In genomic region chr1:52567943-52568342, GRCh38 we compare ENCODE assay signal across 19 cellular contexts. TPM values are rescaled to one million over a fixed set of nuclear protein-coding genes. Genes with fewer than 3 reads are reported as not detected.
DNase-seq lines count a peak whose midpoint lies in the region; ATAC-seq and TF ChIP-seq lines count a peak whose summit lies in the region.
"Had no signal": no experiment of that assay in that cellular context is flagged by ENCODE, and none has a peak within 500 bp of the region (broad histone marks: within the 10 kb centered on the region; RNA-seq: fewer than 3 reads in every experiment).

No MANE protein-coding gene starts in this region.

- no peak for TF ChIP-seq CTCF in OCI-LY3 (IDR thresholded peaks at IDR 0.05; ENCODE audit: low read depth, low read length)
- TF ChIP-seq CTCF in endothelial cell (IDR thresholded peaks at IDR 0.05; ENCODE audit: unreplicated experiment): no peak
- no peak for TF ChIP-seq CTCF in neural progenitor cell (IDR thresholded peaks at IDR 0.05)

- no peaks in the 10 kb centered on the region for H3K9me3 Mint-ChIP-seq in endothelial cell (ENCODE audit: unreplicated experiment)
- peaks cover 2% of the 10 kb centered on the region for H3K9me3 Mint-ChIP-seq in neural progenitor cell

- H3K27me3 Mint-ChIP-seq in endothelial cell (ENCODE audit: unreplicated experiment) (no peaks in the 10 kb centered on the region), neural progenitor cell (ENCODE audit: insufficient read depth, low read depth) (peaks cover 2% of the 10 kb centered on the region)

- H3K4me1 Mint-ChIP-seq in endothelial cell (ENCODE audit: unreplicated experiment): peaks cover 28% of the 10 kb centered on the region
- H3K4me1 Mint-ChIP-seq in neural progenitor cell: peaks cover 18% of the 10 kb centered on the region

- H3K79me2 ChIP-seq in OCI-LY3 (ENCODE audit: low read length) (no peaks in the 10 kb centered on the region), neural progenitor cell (ENCODE audit: low read depth) (no peaks in the 10 kb centered on the region)

- no peak overlapping the region for H3K4me3 Mint-ChIP-seq in endothelial cell (ENCODE audit: unreplicated experiment)
- H3K4me3 Mint-ChIP-seq in neural progenitor cell: no peak overlapping the region

- no peaks in the 10 kb centered on the region for H3K9me3 ChIP-seq in OCI-LY3 (ENCODE audit: insufficient read depth, low read length)
- H3K9me3 ChIP-seq in neural progenitor cell (ENCODE audit: low read depth): no peaks in the 10 kb centered on the region
- H3K9me3 ChIP-seq: adrenal gland, esophagus muscularis mucosa, lower lobe of right lung had no signal

- H3K27ac Mint-ChIP-seq in endothelial cell (ENCODE audit: unreplicated experiment): peak overlapping the region; percentile 83
- peak overlapping the region; percentile 26 for H3K27ac Mint-ChIP-seq in neural progenitor cell

- H3K27ac ChIP-seq in OCI-LY3 (ENCODE audit: low read length) (no peak overlapping the region), neural progenitor cell (no peak overlapping the region)
- H3K27ac ChIP-seq: adrenal gland, coronary artery, esophagus muscularis mucosa, lower lobe of right lung had no signal

- no peaks in the 10 kb centered on the region for H3K36me3 ChIP-seq in OCI-LY3 (replicated peaks; ENCODE audit: low read depth, low read length)
- no peaks in the 10 kb centered on the region for H3K36me3 ChIP-seq in neural progenitor cell
- H3K36me3 ChIP-seq: adrenal gland, esophagus muscularis mucosa, lower lobe of right lung had no signal

- DNase-seq in EH (ENCODE audit: low read depth) (peak; percentile 38), endothelial cell (ENCODE audit: low spot score) (no peak), neural progenitor cell (ENCODE audit: low spot score) (no peak), dedifferentiated amniotic fluid mesenchymal stem cell (ENCODE audit: extremely low spot score) (no peak), AG20443 (ENCODE audit: low spot score) (no peak), inferior parietal cortex (ENCODE audit: extremely low spot score) (no peak)
- DNase-seq: activated T-cell treated with anti-CD3 and anti-CD28 coated beads, Interleukin-2, amount 50 U/mL, for 1 hour; adrenal gland; C1 segment of cervical spinal cord; lower lobe of right lung; NCI-H1092; NCI-H2227 treated with DMSO at 0.1 percent for 48 hours; occipital lobe; stimulated activated CD4-positive, alpha-beta T cell treated with anti-CD3 and anti-CD28 coated beads, Interleukin-12 subunit alpha, Interleukin-12 subunit beta, amount 100 ng/mL, for 4 hours; trophoblast cell had no signal

- H2AFZ ChIP-seq in OCI-LY3 (ENCODE audit: low read depth, low read length) (0 out of 2 replicates have a peak overlapping the region, but pooled peaks have one; percentile 11), neural progenitor cell (replicated peaks) (peak overlapping the region; percentile 100)

- H3K27me3 ChIP-seq in OCI-LY3 (ENCODE audit: low read depth, low read length): no peaks in the 10 kb centered on the region
- H3K27me3 ChIP-seq in neural progenitor cell: no peaks in the 10 kb centered on the region
- H3K27me3 ChIP-seq: adrenal gland, esophagus muscularis mucosa had no signal

- H3K4me3 ChIP-seq in OCI-LY3 (ENCODE audit: low read length): peak overlapping the region; percentile 24
- peak overlapping the region; percentile 5 for H3K4me3 ChIP-seq in neural progenitor cell
- H3K4me3 ChIP-seq: adrenal gland, coronary artery, esophagus muscularis mucosa, lower lobe of right lung had no signal

- H3K36me3 Mint-ChIP-seq in endothelial cell (ENCODE audit: low read depth, unreplicated experiment) (no peaks in the 10 kb centered on the region), neural progenitor cell (no peaks in the 10 kb centered on the region)

- H3K4me1 ChIP-seq in OCI-LY3 (ENCODE audit: low read length) (peaks cover 24% of the 10 kb centered on the region), neural progenitor cell (peaks cover 17% of the 10 kb centered on the region)
- H3K4me1 ChIP-seq: adrenal gland, esophagus muscularis mucosa had no signal

- no peaks in the 10 kb centered on the region for H4K20me1 ChIP-seq in OCI-LY3 (ENCODE audit: insufficient read depth, low read length)
- H4K20me1 ChIP-seq in neural progenitor cell (ENCODE audit: low read depth): no peaks in the 10 kb centered on the region

- peaks cover 5% of the 10 kb centered on the region for H3F3A ChIP-seq in neural progenitor cell (ENCODE audit: low read depth)

- H3K4me2 ChIP-seq in OCI-LY3 (ENCODE audit: low read length) (peak overlapping the region; percentile 43), neural progenitor cell (peak overlapping the region; percentile 54)

- H3K9ac ChIP-seq in OCI-LY3 (ENCODE audit: low read length) (no peak overlapping the region), neural progenitor cell (no peak overlapping the region)

- ATAC-seq in HG03378 (IDR thresholded peaks at IDR 0.05; ENCODE audit: unreplicated experiment): no peak
- ATAC-seq: lower lobe of right lung had no signal

RNA-seq across cellular contexts. Expression of gene TUT4, which starts 15.1 kb away (rescaled TPM):
- total RNA-seq in endothelial cell (ENCODE audit: unreplicated experiment) (78.5 TPM), neural progenitor cell (ENCODE audit: low replicate concordance) (87.2 and 139 TPM in 2 replicates)

RNA-seq across cellular contexts. Expression of gene GPX7, which starts 34.2 kb away (rescaled TPM):
- 59.4 TPM for total RNA-seq in endothelial cell (ENCODE audit: unreplicated experiment)
- total RNA-seq in neural progenitor cell (ENCODE audit: low replicate concordance): 21.9 and 31.6 TPM in 2 replicates
